17 cellular contexts compared by ENCODE assay signal in the genomic region with DNA sequence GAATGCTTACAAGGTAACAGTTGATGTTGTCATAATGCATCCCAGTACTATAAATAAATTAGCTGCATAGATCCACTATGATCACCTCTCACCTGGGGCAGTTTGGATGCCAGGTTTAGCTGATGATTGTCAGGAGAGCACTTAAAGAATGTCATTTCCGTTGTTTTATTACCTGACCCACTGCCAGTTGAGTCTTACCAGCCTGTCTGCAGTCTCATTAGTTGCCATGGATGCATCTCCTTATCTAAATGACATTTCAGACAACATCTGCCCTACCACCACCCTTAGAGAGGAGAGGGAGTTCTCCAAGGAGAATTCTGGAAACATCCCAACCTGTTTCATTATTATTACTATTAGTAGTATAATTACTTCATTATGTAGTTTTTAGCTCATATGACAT.
"Had no signal": no experiment of that assay in that cellular context is flagged by ENCODE, and none has a peak within 500 bp of the region (broad histone marks: within the 10 kb centered on the region; RNA-seq: fewer than 3 reads in every experiment).

No MANE protein-coding gene starts in this region.

- H3K27me3 ChIP-seq: body of pancreas, ovary, right lobe of liver, testis had no signal

- H3K9me3 ChIP-seq: body of pancreas, ovary, right lobe of liver, testis had no signal

- H3K36me3 ChIP-seq: ovary, right lobe of liver had no signal

- H3K27ac ChIP-seq: body of pancreas, epithelial cell of prostate, ovary, right lobe of liver, testis had no signal

- DNase-seq: activated CD4-positive, alpha-beta T cell treated with anti-CD3 and anti-CD28 coated beads, Interleukin-2, amount 10 ng/mL, durations not matched to agents 24 days and 14 days; activated CD8-positive, alpha-beta T cell treated with anti-CD3 and anti-CD28 coated beads for 36 hours; activated naive CD4-positive, alpha-beta T cell treated with Interleukin-2 at 50 U/mL for 16 hours; activated naive CD8-positive, alpha-beta T cell treated with anti-CD3 and anti-CD28 coated beads, Interleukin-2, amount 10 ng/mL, durations not matched to agents 7 days and 5 days; activated T-cell treated with anti-CD3 and anti-CD28 coated beads, Interleukin-2, amount 50 U/mL, for 1 hour; body of pancreas; caudate nucleus; endodermal cell; foreskin fibroblast; left ventricle myocardium superior; ovary; right lobe of liver; stimulated activated CD4-positive, alpha-beta T cell treated with anti-CD3 and anti-CD28 coated beads, Interleukin-4, amount 100 ng/mL, for 4 hours; testis had no signal

- H3K4me2 ChIP-seq: smooth muscle cell had no signal

- H3K4me1 ChIP-seq: body of pancreas, right lobe of liver, testis had no signal

- ATAC-seq: activated CD8-positive, alpha-beta T cell treated with anti-CD3 and anti-CD28 coated beads for 36 hours; body of pancreas; left ventricle myocardium superior; right lobe of liver; stimulated activated memory B cell treated with anti-CD40 and anti-IgM and Interleukin-4, amounts not matched to agents 10 μg/mL and 1 μg/mL and 100 μg/mL, for 72 hours had no signal

- H3K4me3 ChIP-seq: body of pancreas, ovary, right lobe of liver, smooth muscle cell, testis had no signal
